In genomic region chr2:241858206-241859016, GRCh38 we compare ENCODE assay signal across 8 cellular contexts. TPM values are rescaled to one million over a fixed set of nuclear protein-coding genes. Genes with fewer than 3 reads are reported as not detected.
DNase-seq lines count a peak whose midpoint lies in the region; ATAC-seq and TF ChIP-seq lines count a peak whose summit lies in the region.

Gene PDCD1, minus strand, starts transcription at chr2:241858894. Its CDS starts 56 bp downstream, at chr2:241858838.

- H2BK120ac ChIP-seq in H9 (ENCODE audit: low read depth, low read length, poor library complexity, severe bottlenecking): no peak within 1 kb of the TSS

- no peak within 1 kb of the TSS for H2BK5ac ChIP-seq in H9 (ENCODE audit: insufficient read length, low read length)

- H3K56ac ChIP-seq in H9 (ENCODE audit: insufficient read length, low read depth, low read length): no peak within 1 kb of the TSS

- TF ChIP-seq CTCF in CD8-positive, alpha-beta T cell (IDR thresholded peaks at IDR 0.05): no peak
- no peak for TF ChIP-seq CTCF in H9 (conservative IDR thresholded peaks at IDR 0.05)
- no peak for TF ChIP-seq CTCF in gastrocnemius medialis (IDR thresholded peaks at IDR 0.05 in 4 of 5, conservative IDR thresholded peaks at IDR 0.05 in 1 of 5)

- no peaks in the 10 kb centered on the region for H3K27me3 ChIP-seq in CD8-positive, alpha-beta T cell (ENCODE audit: insufficient read depth, low read length)
- H3K27me3 ChIP-seq in H9 (ENCODE audit: insufficient read depth, low read length) (no peaks in the 10 kb centered on the region), gastrocnemius medialis (peaks cover 12 to 16% (median 14%) of the 10 kb centered on the region in 3 donors)

- no peaks in the 10 kb centered on the region for H3K9me3 ChIP-seq in CD8-positive, alpha-beta T cell (ENCODE audit: low read length)
- H3K9me3 ChIP-seq in H9 (ENCODE audit: control insufficient read depth, low read depth, low read length) (no peaks in the 10 kb centered on the region), gastrocnemius medialis (no peaks in the 10 kb centered on the region)

- no peaks in the 10 kb centered on the region for H3K9me3 Mint-ChIP-seq in CD8-positive, alpha-beta T cell
- H3K9me3 Mint-ChIP-seq in H9: peaks cover 0 to 5% of the 10 kb centered on the region in 2 experiments; a peak in 2 of 5 replicates

- H3K36me3 Mint-ChIP-seq in CD8-positive, alpha-beta T cell: no peaks in the 10 kb centered on the region
- H3K36me3 Mint-ChIP-seq in H9 (ENCODE audit: insufficient read depth in 1 of 3, low read depth in 3 of 3): no peaks in the 10 kb centered on the region

- H2BK15ac ChIP-seq in H9 (ENCODE audit: low read depth, low read length): no peak within 1 kb of the TSS

- intact Hi-C loops in CD8-positive, alpha-beta T cell (cut with DNase I, micrococcal nuclease): loop anchor here in 1 of 2 experiments (1.0 kb wide), 2 partner anchors 14 to 23 kb away; no protein-coding TSS in a partner anchor
- intact Hi-C loops in gastrocnemius medialis (cut with DNase I; ENCODE audit: low total_unique reads): no loop called here

- H3K4me3 Mint-ChIP-seq in CD8-positive, alpha-beta T cell: peak within 1 kb of the TSS; percentile 82
- no peak within 1 kb of the TSS for H3K4me3 Mint-ChIP-seq in H9

- no CpG with 5 or more reads among the region's 28 CpGs for WGBS in H9 (ENCODE audit: extremely low coverage, insufficient read length, low lambda C conversion rate)

- DNase-seq in CD8-positive, alpha-beta T cell: peak in 5 of 7 experiments; percentile 16 to 73 (median 55)
- DNase-seq in H9 (peak; percentile 73), gastrocnemius medialis (peak in 1 of 2 donors; percentile 23), pons (ENCODE audit: low spot score) (no peak)
- peak; percentile 57 for DNase-seq in activated CD4-positive, alpha-beta T cell treated with anti-CD3 and anti-CD28 coated beads, Interleukin-2, amount 50 U/mL, for 1 hour
- no peak for DNase-seq in effector CD8-positive, alpha-beta T cell (lab: John Stamatoyannopoulos, UW)

- CTCF ChIA-PET in CD8-positive, alpha-beta T cell (lab: Charles Lee): no interaction called here

- no peak within 1 kb of the TSS for H4K91ac ChIP-seq in H9 (ENCODE audit: insufficient read length, low read depth, low read length)

- peaks cover 8% of the 10 kb centered on the region for H3K27me3 Mint-ChIP-seq in CD8-positive, alpha-beta T cell (ENCODE audit: low read depth)
- peaks cover 2% of the 10 kb centered on the region for H3K27me3 Mint-ChIP-seq in H9 (ENCODE audit: low read depth)

- H4K5ac ChIP-seq in H9 (ENCODE audit: insufficient read length, low read depth, low read length): no peak within 1 kb of the TSS

- POLR2A ChIA-PET in CD8-positive, alpha-beta T cell (lab: Charles Lee): no interaction called here

- H4K20me1 ChIP-seq in H9 (ENCODE audit: control insufficient read depth, insufficient read depth, insufficient read length): no peaks in the 10 kb centered on the region

- no peak within 1 kb of the TSS for H2AFZ ChIP-seq in H9 (ENCODE audit: low read length)

- no peak within 1 kb of the TSS for H3K4ac ChIP-seq in H9 (ENCODE audit: low read depth, low read length)

- in situ Hi-C loops in gastrocnemius medialis (cut with MboI; ENCODE audit: low sequenced_read_pairs in 4 of 4): no loop called here

- H3K23ac ChIP-seq in H9 (ENCODE audit: insufficient read length, low read depth, low read length): no peak within 1 kb of the TSS

- no peak within 1 kb of the TSS for H3K4me2 ChIP-seq in H9 (ENCODE audit: insufficient read depth, insufficient read length, low read length)

- ATAC-seq in CD8-positive, alpha-beta T cell: peak; percentile 64
- ATAC-seq in esophagus mucosa (peak; percentile 6), gastrocnemius medialis (no peak), GM19397 (IDR thresholded peaks at IDR 0.05; ENCODE audit: unreplicated experiment) (no peak)

- H4K8ac ChIP-seq in H9 (replicated peaks; ENCODE audit: insufficient read length, low read depth, low read length): no peak within 1 kb of the TSS

- H3K27ac Mint-ChIP-seq in CD8-positive, alpha-beta T cell: peak within 1 kb of the TSS; percentile 93
- H3K27ac Mint-ChIP-seq in H9: peak within 1 kb of the TSS in 1 of 3 experiments; percentile 40; a peak in 1 of 7 replicates

- peak within 1 kb of the TSS; percentile 24 for H3K4me3 ChIP-seq in CD8-positive, alpha-beta T cell (ENCODE audit: low read depth, low read length)
- H3K4me3 ChIP-seq in gastrocnemius medialis: peak within 1 kb of the TSS; percentile 18 to 43 (median 32)

- H3K79me1 ChIP-seq in H9 (ENCODE audit: insufficient read depth, low read depth, low read length, poor library complexity, severe bottlenecking): no peaks in the 10 kb centered on the region

- H3K9ac ChIP-seq in H9 (ENCODE audit: extremely low read depth, insufficient read length, low read length): no peak within 1 kb of the TSS

- H3K23me2 ChIP-seq in H9 (ENCODE audit: insufficient read length, low read depth, low read length, poor library complexity, severe bottlenecking): no peaks in the 10 kb centered on the region

- peaks cover 43% of the 10 kb centered on the region for H3K4me1 Mint-ChIP-seq in CD8-positive, alpha-beta T cell (ENCODE audit: low read depth)
- H3K4me1 Mint-ChIP-seq in H9: peaks cover 6 to 8% of the 10 kb centered on the region in 2 experiments

- 0 out of 2 replicates have a peak within 1 kb of the TSS, but pooled peaks have one; percentile 30 for H3K14ac ChIP-seq in H9 (ENCODE audit: insufficient read depth, low read length)

- peaks cover 34% of the 10 kb centered on the region for H3K4me1 ChIP-seq in CD8-positive, alpha-beta T cell (ENCODE audit: insufficient read depth, low read length)
- H3K4me1 ChIP-seq in H9 (ENCODE audit: insufficient read depth, low read length): no peaks in the 10 kb centered on the region; the same call in 1 of the 2 replicates
- H3K4me1 ChIP-seq in gastrocnemius medialis: peaks cover 13 to 17% of the 10 kb centered on the region in 2 donors

- no peaks in the 10 kb centered on the region for H3K36me3 ChIP-seq in CD8-positive, alpha-beta T cell (ENCODE audit: insufficient read depth, low read length)
- no peaks in the 10 kb centered on the region for H3K36me3 ChIP-seq in gastrocnemius medialis

- H3K79me2 ChIP-seq in H9 (ENCODE audit: insufficient read depth, low read length): no peaks in the 10 kb centered on the region

- TF ChIP-seq POLR2A in gastrocnemius medialis (IDR thresholded peaks at IDR 0.05): no peak

- no peak within 1 kb of the TSS for H2BK12ac ChIP-seq in H9 (ENCODE audit: insufficient read length, low read depth, low read length)

- no peak within 1 kb of the TSS for H3K18ac ChIP-seq in H9 (ENCODE audit: insufficient read length, low read depth, low read length)

- H2BK20ac ChIP-seq in H9 (ENCODE audit: low read depth, low read length, poor library complexity, severe bottlenecking): no peak within 1 kb of the TSS

- no peak within 1 kb of the TSS for H3T11ph ChIP-seq in H9 (ENCODE audit: low read length)

- no peak within 1 kb of the TSS for H2AK5ac ChIP-seq in H9 (ENCODE audit: insufficient read length, low read length)

- H3K27ac ChIP-seq in CD8-positive, alpha-beta T cell (ENCODE audit: low read depth, low read length): no peak within 1 kb of the TSS
- no peak within 1 kb of the TSS for H3K27ac ChIP-seq in H9 (ENCODE audit: insufficient read length, low read depth, low read length)
- peak within 1 kb of the TSS; percentile 43 to 79 (median 72) for H3K27ac ChIP-seq in gastrocnemius medialis

RNA-seq across cellular contexts. Expression of gene PDCD1, which starts in this region (rescaled TPM):
- 10 to 100 TPM in 1 of 2 experiments, 1 to 10 TPM in 1; 8.0 to 10.7 TPM for total RNA-seq in CD8-positive, alpha-beta T cell
- total RNA-seq in H9 (2021) (1.4 and 1.6 TPM in 2 replicates), esophagus mucosa (0.20 TPM), gastrocnemius medialis (under 1 TPM in 1 of 4 donors, not detected in 3; 0.13 TPM)

Comparison
In these comparisons a context has a peak if more than half of its experiments do, and no peak if none do; other contexts are left out.
1. Peak in ATAC-seq in esophagus mucosa; RNA of the gene not detected or under 1 TPM.
2. DNase-seq: peak in CD8-positive, alpha-beta T cell (5 of 7), H9 (single experiment) and activated CD4-positive, alpha-beta T cell treated with anti-CD3 and anti-CD28 coated beads, Interleukin-2, amount 50 U/mL, for 1 hour (single experiment); none in pons (single experiment) and effector CD8-positive, alpha-beta T cell (single experiment).
3. H3K27ac ChIP-seq: peak in gastrocnemius medialis (4 of 4); none in CD8-positive, alpha-beta T cell (single experiment) and H9 (single experiment).